Comparison of ENCODE assay signal across 19 cellular contexts in the genomic region with DNA sequence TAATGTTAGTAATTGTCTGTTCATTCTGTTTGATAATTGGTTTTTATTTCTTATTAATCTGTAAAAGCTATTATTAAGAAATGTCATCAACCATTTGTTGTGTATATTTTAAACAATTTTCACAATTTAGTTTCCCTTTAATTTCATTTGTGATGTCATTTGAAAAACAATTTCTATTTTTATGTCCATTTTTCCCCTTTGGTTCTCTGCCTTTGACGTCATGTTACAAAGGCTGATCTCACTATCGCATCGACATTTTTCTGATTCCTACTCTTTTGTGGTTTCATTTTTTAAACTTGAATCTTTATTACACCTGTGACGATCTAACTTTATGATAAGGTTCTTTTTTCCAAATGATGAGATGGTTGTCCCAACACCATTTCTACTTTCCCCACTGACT.
DNase-seq lines count a peak whose midpoint lies in the region; ATAC-seq, FAIRE-seq and TF ChIP-seq lines count a peak whose summit lies in the region.
"Had no signal": no experiment of that assay in that cellular context is flagged by ENCODE, and none has a peak within 500 bp of the region (broad histone marks: within the 10 kb centered on the region; RNA-seq: fewer than 3 reads in every experiment).

No MANE protein-coding gene starts in this region.

- H3K4me2 ChIP-seq in HepG2 (ENCODE audit: low read depth, low read length), result no peak overlapping the region
- H3K4me2 ChIP-seq: BLaER1 treated with 17β-estradiol and CSF1 and Interleukin-3, amounts not matched to agents 10 nM and 100 nM had no signal

- no peak for TF ChIP-seq POLR2A in HepG2 (IDR thresholded peaks at IDR 0.05; ENCODE audit: insufficient read depth in 1 of 2, low read depth in 2 of 2, low read length in 2 of 2)
- TF ChIP-seq POLR2A in right lobe of liver (IDR thresholded peaks at IDR 0.05), result no peak

- no peak overlapping the region for H3K4me3 ChIP-seq in HepG2 (replicated peaks in 1 of 3; ENCODE audit: insufficient read depth in 1 of 3, low read depth in 2 of 3, low read length in 3 of 3)
- H3K4me3 ChIP-seq in right lobe of liver, result no peak overlapping the region
- H3K4me3 ChIP-seq in HEK293 (ENCODE audit: low read depth, low read length), result no peak overlapping the region
- H3K4me3 ChIP-seq in small intestine (ENCODE audit: low read depth in 1 of 2, low read length in 2 of 2), result no peak overlapping the region
- no peak overlapping the region for H3K4me3 ChIP-seq in right atrium auricular region
- H3K4me3 ChIP-seq: BLaER1 treated with 17β-estradiol and CSF1 and Interleukin-3, amounts not matched to agents 10 nM and 100 nM had no signal

- no peak for ATAC-seq in HepG2
- no peak for ATAC-seq in right lobe of liver
- ATAC-seq in HG02885 (IDR thresholded peaks at IDR 0.05; ENCODE audit: poor library complexity, unreplicated experiment), result no peak
- ATAC-seq: CD8-positive, alpha-beta T cell had no signal

- no peak for TF ChIP-seq EP300 in HepG2 (IDR thresholded peaks at IDR 0.05; ENCODE audit: low read depth in 2 of 2, low read length in 2 of 2)
- no peak for TF ChIP-seq EP300 in HepG2 (CRISPR knock-in tag; IDR thresholded peaks at IDR 0.05; ENCODE audit: borderline replicate concordance)

- H3K9me3 ChIP-seq in HepG2 (ENCODE audit: low read length), result peaks cover 1% of the 10 kb centered on the region
- H3K9me3 ChIP-seq in right lobe of liver, result peaks cover 0 to 3% (median 0%) of the 10 kb centered on the region in 4 donors
- peaks cover 21% of the 10 kb centered on the region for H3K9me3 ChIP-seq in HEK293 (ENCODE audit: control insufficient read depth, insufficient read depth, low read depth, low read length)
- no peaks in the 10 kb centered on the region for H3K9me3 ChIP-seq in small intestine (ENCODE audit: control insufficient read depth, low read depth)
- peaks cover 0 to 12% of the 10 kb centered on the region in 2 donors for H3K9me3 ChIP-seq in right atrium auricular region

- H3K27me3 ChIP-seq in HepG2 (ENCODE audit: control insufficient read depth in 1 of 2, insufficient read depth in 2 of 2, low read length in 2 of 2), result no peaks in the 10 kb centered on the region
- H3K27me3 ChIP-seq in right lobe of liver, result no peaks in the 10 kb centered on the region
- H3K27me3 ChIP-seq in small intestine (ENCODE audit: control insufficient read depth in 2 of 2, insufficient read depth in 2 of 2, low read length in 2 of 2), result peaks cover 0 to 2% of the 10 kb centered on the region in 2 donors
- H3K27me3 ChIP-seq in right atrium auricular region, result no peaks in the 10 kb centered on the region
- H3K27me3 ChIP-seq: BLaER1 treated with 17β-estradiol and CSF1 and Interleukin-3, amounts not matched to agents 10 nM and 100 nM had no signal

- CTCF ChIA-PET in HepG2 (lab: Yijun Ruan, JAX; ENCODE audit: low intra/inter-chr PET ratio, low total read pairs), result no interaction called here
- CTCF ChIA-PET in HEK293 (lab: Yijun Ruan, JAX), result interaction anchor here (0.6 to 0.7 kb wide), 3 partner anchors 26 to 70 kb away, joined by 3 to 4 read pairs (median 3); no protein-coding TSS in a partner anchor

- H3K4me1 ChIP-seq in HepG2 (ENCODE audit: insufficient read depth, low read length) (no peaks in the 10 kb centered on the region), right lobe of liver (no peaks in the 10 kb centered on the region), HEK293 (ENCODE audit: control insufficient read depth, insufficient read depth, low read length) (no peaks in the 10 kb centered on the region), small intestine (ENCODE audit: control insufficient read depth in 2 of 2, insufficient read depth in 1 of 2, low read depth in 1 of 2, low read length in 1 of 2) (no peaks in the 10 kb centered on the region), right atrium auricular region (no peaks in the 10 kb centered on the region)
- H3K4me1 ChIP-seq: Caco-2 had no signal

- 6% methylated on average over 4 of the region's 4 CpGs for WGBS in HepG2 (ENCODE audit: low lambda C conversion rate)
- WGBS in right lobe of liver (ENCODE audit: insufficient coverage, low coverage, low lambda C conversion rate, missing lambda C conversion rate), result 68% methylated on average over 4 of the region's 4 CpGs
- WGBS in small intestine, 3 donors, result 80 to 89% (median 84%) methylated on average over 4 of the region's 4 CpGs

- in situ Hi-C loops in HepG2 (cut with HindIII; ENCODE audit: extremely low pct_ligation_motif_present, low pct_unique_long_range_greater_than_20kb), result no loop called here

- FAIRE-seq in HepG2 (lab: Jason Lieb, UNC) (no peak), small intestine (lab: Jason Lieb, UNC) (peak; percentile 19)
- FAIRE-seq: D721Med, G401.6, GM12891 had no signal

- H4K20me1 ChIP-seq in HepG2 (ENCODE audit: insufficient read depth, low read length), result no peaks in the 10 kb centered on the region
- H4K20me1 ChIP-seq: BLaER1 treated with 17β-estradiol and CSF1 and Interleukin-3, amounts not matched to agents 10 nM and 100 nM had no signal

- no peaks in the 10 kb centered on the region for H3K36me3 ChIP-seq in HepG2 (replicated peaks in 1 of 2; ENCODE audit: control insufficient read depth in 1 of 2, insufficient read depth in 2 of 2, low read length in 2 of 2)
- H3K36me3 ChIP-seq in right lobe of liver, result no peaks in the 10 kb centered on the region
- peaks cover 0 to 7% of the 10 kb centered on the region in 2 experiments; a peak in 1 of 3 replicates for H3K36me3 ChIP-seq in HEK293 (ENCODE audit: control insufficient read depth in 2 of 2, insufficient read depth in 1 of 2, low read length in 2 of 2)
- H3K36me3 ChIP-seq in small intestine (ENCODE audit: control insufficient read depth in 2 of 2, insufficient read depth in 2 of 2, low read length in 2 of 2), result no peaks in the 10 kb centered on the region
- no peaks in the 10 kb centered on the region for H3K36me3 ChIP-seq in right atrium auricular region
- H3K36me3 ChIP-seq: BLaER1 treated with 17β-estradiol and CSF1 and Interleukin-3, amounts not matched to agents 10 nM and 100 nM had no signal

- POLR2A ChIA-PET in HepG2 (lab: Yijun Ruan, JAX) (no interaction called here), HEK293 (lab: Yijun Ruan, JAX) (no interaction called here)

- H3K9ac ChIP-seq in HepG2 (ENCODE audit: insufficient read depth, low read depth, low read length), result no peak overlapping the region
- H3K9ac ChIP-seq: BLaER1 treated with 17β-estradiol and CSF1 and Interleukin-3, amounts not matched to agents 10 nM and 100 nM had no signal

- intact Hi-C loops in HepG2 (cut with micrococcal nuclease; ENCODE audit: unreplicated experiment) (no loop called here), right lobe of liver (cut with DNase I) (no loop called here)

- TF ChIP-seq CTCF in HepG2 (CRISPR knock-in tag; IDR thresholded peaks at IDR 0.05) (no peak), right lobe of liver (IDR thresholded peaks at IDR 0.05) (no peak), HEK293 (tag by site-specific recombination; IDR thresholded peaks at IDR 0.05) (no peak), right atrium auricular region (IDR thresholded peaks at IDR 0.05) (no peak)

- H3K79me2 ChIP-seq in HepG2 (ENCODE audit: insufficient read depth, low read length), result no peaks in the 10 kb centered on the region

- no peak for DNase-seq in HepG2 (ENCODE audit: low spot score)
- no peak for DNase-seq in right lobe of liver
- no peak for DNase-seq in small intestine
- DNase-seq in right atrium auricular region (ENCODE audit: low spot score), result no peak
- DNase-seq: AML-193; Caco-2; Calu3; CD4-positive, alpha-beta T cell; CD8-positive, alpha-beta T cell; DMS79 treated with DMSO at 0.1 percent for 48 hours; GF-D8 had no signal

- H3K27ac ChIP-seq in HepG2 (ENCODE audit: extremely low read length, insufficient read depth, low read length) (no peak overlapping the region), right lobe of liver (no peak overlapping the region), HEK293 (ENCODE audit: extremely low read depth, low read depth, low read length) (no peak overlapping the region), small intestine (ENCODE audit: low read depth in 1 of 2, low read length in 1 of 2) (no peak overlapping the region), right atrium auricular region (no peak overlapping the region)
- H3K27ac ChIP-seq: 22Rv1; BLaER1 treated with 17β-estradiol and CSF1 and Interleukin-3, amounts not matched to agents 10 nM and 100 nM; C4-2B had no signal

- no TSS peak for BruUV-seq in HepG2 (replicated peaks; lab: Mats Ljungman, UMichigan)

- no peak for TF ChIP-seq RAD21 in HepG2 (CRISPR knock-in tag; IDR thresholded peaks at IDR 0.05)

- no peak overlapping the region for H2AFZ ChIP-seq in HepG2 (ENCODE audit: low read length)

TF ChIP-seq in HepG2, 621 proteins besides CTCF, POLR2A, EP300 and RAD21:
- TF ChIP-seq CREB1 (IDR thresholded peaks at IDR 0.05) (peak; percentile 72), CREB1 (CRISPR knock-in tag; IDR thresholded peaks at IDR 0.05) (no peak), ZNF430 (CRISPR knock-in tag; IDR thresholded peaks at IDR 0.05) (no peak)

TF ChIP-seq in HEK293, 187 proteins besides CTCF, POLR2A, EP300 and RAD21:
- TF ChIP-seq, protein P1, sequence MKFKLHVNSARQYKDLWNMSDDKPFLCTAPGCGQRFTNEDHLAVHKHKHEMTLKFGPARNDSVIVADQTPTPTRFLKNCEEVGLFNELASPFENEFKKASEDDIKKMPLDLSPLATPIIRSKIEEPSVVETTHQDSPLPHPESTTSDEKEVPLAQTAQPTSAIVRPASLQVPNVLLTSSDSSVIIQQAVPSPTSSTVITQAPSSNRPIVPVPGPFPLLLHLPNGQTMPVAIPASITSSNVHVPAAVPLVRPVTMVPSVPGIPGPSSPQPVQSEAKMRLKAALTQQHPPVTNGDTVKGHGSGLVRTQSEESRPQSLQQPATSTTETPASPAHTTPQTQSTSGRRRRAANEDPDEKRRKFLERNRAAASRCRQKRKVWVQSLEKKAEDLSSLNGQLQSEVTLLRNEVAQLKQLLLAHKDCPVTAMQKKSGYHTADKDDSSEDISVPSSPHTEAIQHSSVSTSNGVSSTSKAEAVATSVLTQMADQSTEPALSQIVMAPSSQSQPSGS (tag by site-specific recombination; IDR thresholded peaks at IDR 0.05; ENCODE audit: low read depth), result peak; percentile 64
- TF ChIP-seq ZBTB21 (tag by site-specific recombination; IDR thresholded peaks at IDR 0.05) (0 out of 2 replicates have a peak, but pooled peaks have one; percentile 22), ZNF366 (tag by site-specific recombination; conservative IDR thresholded peaks at IDR 0.05) (no peak), ZBTB17 (tag by site-specific recombination; IDR thresholded peaks at IDR 0.05) (no peak), ZNF292 (tag by site-specific recombination; IDR thresholded peaks at IDR 0.05; ENCODE audit: borderline replicate concordance, low read depth) (no peak)
